1 cellular context compared by ENCODE assay signal in the genomic region with DNA sequence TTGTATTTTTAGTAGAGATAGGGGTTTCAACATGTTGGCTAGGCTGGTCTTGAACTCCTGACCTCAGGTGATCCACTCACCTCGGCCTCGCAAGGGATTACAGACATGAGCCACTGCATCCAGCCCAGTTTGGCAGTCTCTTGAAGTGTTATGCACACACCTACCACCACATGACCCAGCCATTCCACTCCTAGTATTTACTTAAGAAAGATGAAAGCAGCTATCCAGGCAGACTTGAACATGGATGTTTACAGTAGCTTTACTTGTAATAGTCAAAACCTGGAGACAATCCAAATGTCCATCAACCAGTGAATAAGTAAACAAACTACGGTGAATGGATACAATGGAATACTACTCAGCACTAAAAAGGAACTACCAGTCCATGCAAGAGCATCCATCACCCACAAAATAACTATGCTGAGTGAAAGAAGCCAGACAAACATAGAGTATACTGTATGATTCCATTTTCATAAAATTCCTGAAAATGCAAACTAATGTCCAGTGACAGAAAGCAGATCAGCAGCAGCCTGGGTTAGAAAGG.
TF ChIP-seq lines count a peak whose summit lies in the region.

No MANE protein-coding gene starts in this region.

TF ChIP-seq in HepG2, 621 proteins besides CTCF, POLR2A, EP300 and RAD21 (continued from another document and continues in another):
- TF ChIP-seq ZNF607 (CRISPR knock-in tag; IDR thresholded peaks at IDR 0.05; ENCODE audit: borderline replicate concordance) (no peak), NKX3-1 (CRISPR knock-in tag; IDR thresholded peaks at IDR 0.05) (peak; percentile 90), ELF1 (CRISPR knock-in tag; IDR thresholded peaks at IDR 0.05) (peak; percentile 56; the same call in 1 of the 2 replicates), KDM3A (CRISPR knock-in tag; IDR thresholded peaks at IDR 0.05; ENCODE audit: low read depth) (peak; percentile 90), ZNF768 (CRISPR knock-in tag; IDR thresholded peaks at IDR 0.05) (no peak), ZSCAN31 (CRISPR knock-in tag; IDR thresholded peaks at IDR 0.05; ENCODE audit: low read depth) (peak; percentile 42; the same call in 1 of the 2 replicates), DNMT3B (CRISPR knock-in tag; conservative IDR thresholded peaks at IDR 0.05) (peak; percentile 90; the same call in 1 of the 2 replicates), RAD51 (IDR thresholded peaks at IDR 0.05; ENCODE audit: borderline replicate concordance) (peak; percentile 71), SKI (IDR thresholded peaks at IDR 0.05; ENCODE audit: partially characterized antibody) (peak; percentile 100), SALL1 (CRISPR knock-in tag; IDR thresholded peaks at IDR 0.05) (peak; percentile 96), ZNF552 (CRISPR knock-in tag; IDR thresholded peaks at IDR 0.05; ENCODE audit: borderline replicate concordance) (no peak; the same call in 1 of the 2 replicates), MTF1 (CRISPR knock-in tag; IDR thresholded peaks at IDR 0.05) (no peak; the same call in 1 of the 2 replicates), MYNN (CRISPR knock-in tag; IDR thresholded peaks at IDR 0.05; ENCODE audit: low read depth) (no peak), TAF15 (IDR thresholded peaks at IDR 0.05; ENCODE audit: low read depth, low read length, poor library complexity, severe bottlenecking) (no peak), ATF1 (CRISPR knock-in tag; IDR thresholded peaks at IDR 0.05) (peak; percentile 63), ZKSCAN8 (CRISPR knock-in tag; IDR thresholded peaks at IDR 0.05; ENCODE audit: borderline replicate concordance) (peak; percentile 90; the same call in 1 of the 2 replicates), ZNF781 (CRISPR knock-in tag; IDR thresholded peaks at IDR 0.05; ENCODE audit: borderline replicate concordance, not compliant biosample characterization) (peak; percentile 87), GABPA (IDR thresholded peaks at IDR 0.05; ENCODE audit: low read depth, low read length) (no peak), GABPA (CRISPR knock-in tag; IDR thresholded peaks at IDR 0.05; ENCODE audit: low read depth) (peak; percentile 63), NCOA1 (CRISPR knock-in tag; IDR thresholded peaks at IDR 0.05) (0 out of 2 replicates have a peak, but pooled peaks have one; percentile 62), SMC3 (IDR thresholded peaks at IDR 0.05; ENCODE audit: low read length) (no peak), ZNF891 (CRISPR knock-in tag; IDR thresholded peaks at IDR 0.05) (no peak), GATAD2A (CRISPR knock-in tag; IDR thresholded peaks at IDR 0.05) (peak; percentile 93), KLF9 (CRISPR knock-in tag; IDR thresholded peaks at IDR 0.05; ENCODE audit: low read depth) (no peak), FOXA1 (IDR thresholded peaks at IDR 0.05) (peak; percentile 100), FOXA1 (CRISPR knock-in tag; IDR thresholded peaks at IDR 0.05) (peak; percentile 100), HNF4A (CRISPR knock-in tag; IDR thresholded peaks at IDR 0.05) (peak; percentile 90), HOXA5 (CRISPR knock-in tag; IDR thresholded peaks at IDR 0.05) (peak; percentile 70; the same call in 1 of the 2 replicates), ZMYM4 (CRISPR knock-in tag; IDR thresholded peaks at IDR 0.05) (peak; percentile 91), NFYB (CRISPR knock-in tag; IDR thresholded peaks at IDR 0.05) (no peak), PHB2 (IDR thresholded peaks at IDR 0.05; ENCODE audit: partially characterized antibody) (no peak), ZKSCAN5 (CRISPR knock-in tag; IDR thresholded peaks at IDR 0.05) (peak; percentile 72; the same call in 1 of the 2 replicates), ZNF577 (CRISPR knock-in tag; IDR thresholded peaks at IDR 0.05; ENCODE audit: borderline replicate concordance, low read depth) (no peak)
- TF ChIP-seq, protein P1, sequence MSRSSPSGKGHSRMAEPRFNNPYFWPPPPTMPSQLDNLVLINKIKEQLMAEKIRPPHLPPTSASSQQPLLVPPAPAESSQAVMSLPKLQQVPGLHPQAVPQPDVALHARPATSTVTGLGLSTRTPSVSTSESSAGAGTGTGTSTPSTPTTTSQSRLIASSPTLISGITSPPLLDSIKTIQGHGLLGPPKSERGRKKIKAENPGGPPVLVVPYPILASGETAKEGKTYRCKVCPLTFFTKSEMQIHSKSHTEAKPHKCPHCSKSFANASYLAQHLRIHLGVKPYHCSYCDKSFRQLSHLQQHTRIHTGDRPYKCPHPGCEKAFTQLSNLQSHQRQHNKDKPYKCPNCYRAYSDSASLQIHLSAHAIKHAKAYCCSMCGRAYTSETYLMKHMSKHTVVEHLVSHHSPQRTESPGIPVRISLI (CRISPR knock-in tag; IDR thresholded peaks at IDR 0.05; ENCODE audit: borderline replicate concordance), result peak; percentile 73; the same call in 1 of the 2 replicates
- TF ChIP-seq, protein P2, sequence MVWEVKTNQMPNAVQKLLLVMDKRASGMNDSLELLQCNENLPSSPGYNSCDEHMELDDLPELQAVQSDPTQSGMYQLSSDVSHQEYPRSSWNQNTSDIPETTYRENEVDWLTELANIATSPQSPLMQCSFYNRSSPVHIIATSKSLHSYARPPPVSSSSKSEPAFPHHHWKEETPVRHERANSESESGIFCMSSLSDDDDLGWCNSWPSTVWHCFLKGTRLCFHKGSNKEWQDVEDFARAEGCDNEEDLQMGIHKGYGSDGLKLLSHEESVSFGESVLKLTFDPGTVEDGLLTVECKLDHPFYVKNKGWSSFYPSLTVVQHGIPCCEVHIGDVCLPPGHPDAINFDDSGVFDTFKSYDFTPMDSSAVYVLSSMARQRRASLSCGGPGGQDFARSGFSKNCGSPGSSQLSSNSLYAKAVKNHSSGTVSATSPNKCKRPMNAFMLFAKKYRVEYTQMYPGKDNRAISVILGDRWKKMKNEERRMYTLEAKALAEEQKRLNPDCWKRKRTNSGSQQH (CRISPR knock-in tag; IDR thresholded peaks at IDR 0.05; ENCODE audit: low read depth), result peak; percentile 31; the same call in 1 of the 2 replicates
- TF ChIP-seq, protein P3, sequence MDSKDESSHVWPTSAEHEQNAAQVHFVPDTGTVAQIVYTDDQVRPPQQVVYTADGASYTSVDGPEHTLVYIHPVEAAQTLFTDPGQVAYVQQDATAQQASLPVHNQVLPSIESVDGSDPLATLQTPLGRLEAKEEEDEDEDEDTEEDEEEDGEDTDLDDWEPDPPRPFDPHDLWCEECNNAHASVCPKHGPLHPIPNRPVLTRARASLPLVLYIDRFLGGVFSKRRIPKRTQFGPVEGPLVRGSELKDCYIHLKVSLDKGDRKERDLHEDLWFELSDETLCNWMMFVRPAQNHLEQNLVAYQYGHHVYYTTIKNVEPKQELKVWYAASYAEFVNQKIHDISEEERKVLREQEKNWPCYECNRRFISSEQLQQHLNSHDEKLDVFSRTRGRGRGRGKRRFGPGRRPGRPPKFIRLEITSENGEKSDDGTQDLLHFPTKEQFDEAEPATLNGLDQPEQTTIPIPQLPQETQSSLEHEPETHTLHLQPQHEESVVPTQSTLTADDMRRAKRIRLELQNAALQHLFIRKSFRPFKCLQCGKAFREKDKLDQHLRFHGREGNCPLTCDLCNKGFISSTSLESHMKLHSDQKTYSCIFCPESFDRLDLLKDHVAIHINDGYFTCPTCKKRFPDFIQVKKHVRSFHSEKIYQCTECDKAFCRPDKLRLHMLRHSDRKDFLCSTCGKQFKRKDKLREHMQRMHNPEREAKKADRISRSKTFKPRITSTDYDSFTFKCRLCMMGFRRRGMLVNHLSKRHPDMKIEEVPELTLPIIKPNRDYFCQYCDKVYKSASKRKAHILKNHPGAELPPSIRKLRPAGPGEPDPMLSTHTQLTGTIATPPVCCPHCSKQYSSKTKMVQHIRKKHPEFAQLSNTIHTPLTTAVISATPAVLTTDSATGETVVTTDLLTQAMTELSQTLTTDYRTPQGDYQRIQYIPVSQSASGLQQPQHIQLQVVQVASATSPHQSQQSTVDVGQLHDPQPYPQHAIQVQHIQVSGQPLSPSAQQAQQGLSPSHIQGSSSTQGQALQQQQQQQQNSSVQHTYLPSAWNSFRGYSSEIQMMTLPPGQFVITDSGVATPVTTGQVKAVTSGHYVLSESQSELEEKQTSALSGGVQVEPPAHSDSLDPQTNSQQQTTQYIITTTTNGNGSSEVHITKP (CRISPR knock-in tag; IDR thresholded peaks at IDR 0.05; ENCODE audit: low read depth), result peak; percentile 83
- TF ChIP-seq, protein P4, sequence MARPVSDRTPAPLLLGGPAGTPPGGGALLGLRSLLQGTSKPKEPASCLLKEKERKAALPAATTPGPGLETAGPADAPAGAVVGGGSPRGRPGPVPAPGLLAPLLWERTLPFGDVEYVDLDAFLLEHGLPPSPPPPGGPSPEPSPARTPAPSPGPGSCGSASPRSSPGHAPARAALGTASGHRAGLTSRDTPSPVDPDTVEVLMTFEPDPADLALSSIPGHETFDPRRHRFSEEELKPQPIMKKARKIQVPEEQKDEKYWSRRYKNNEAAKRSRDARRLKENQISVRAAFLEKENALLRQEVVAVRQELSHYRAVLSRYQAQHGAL (CRISPR knock-in tag; IDR thresholded peaks at IDR 0.05; ENCODE audit: not compliant biosample characterization), result peak; percentile 71
- TF ChIP-seq, protein P5, sequence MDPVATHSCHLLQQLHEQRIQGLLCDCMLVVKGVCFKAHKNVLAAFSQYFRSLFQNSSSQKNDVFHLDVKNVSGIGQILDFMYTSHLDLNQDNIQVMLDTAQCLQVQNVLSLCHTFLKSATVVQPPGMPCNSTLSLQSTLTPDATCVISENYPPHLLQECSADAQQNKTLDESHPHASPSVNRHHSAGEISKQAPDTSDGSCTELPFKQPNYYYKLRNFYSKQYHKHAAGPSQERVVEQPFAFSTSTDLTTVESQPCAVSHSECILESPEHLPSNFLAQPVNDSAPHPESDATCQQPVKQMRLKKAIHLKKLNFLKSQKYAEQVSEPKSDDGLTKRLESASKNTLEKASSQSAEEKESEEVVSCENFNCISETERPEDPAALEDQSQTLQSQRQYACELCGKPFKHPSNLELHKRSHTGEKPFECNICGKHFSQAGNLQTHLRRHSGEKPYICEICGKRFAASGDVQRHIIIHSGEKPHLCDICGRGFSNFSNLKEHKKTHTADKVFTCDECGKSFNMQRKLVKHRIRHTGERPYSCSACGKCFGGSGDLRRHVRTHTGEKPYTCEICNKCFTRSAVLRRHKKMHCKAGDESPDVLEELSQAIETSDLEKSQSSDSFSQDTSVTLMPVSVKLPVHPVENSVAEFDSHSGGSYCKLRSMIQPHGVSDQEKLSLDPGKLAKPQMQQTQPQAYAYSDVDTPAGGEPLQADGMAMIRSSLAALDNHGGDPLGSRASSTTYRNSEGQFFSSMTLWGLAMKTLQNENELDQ (CRISPR knock-in tag; IDR thresholded peaks at IDR 0.05; ENCODE audit: borderline replicate concordance), result no peak
- TF ChIP-seq, protein P6, sequence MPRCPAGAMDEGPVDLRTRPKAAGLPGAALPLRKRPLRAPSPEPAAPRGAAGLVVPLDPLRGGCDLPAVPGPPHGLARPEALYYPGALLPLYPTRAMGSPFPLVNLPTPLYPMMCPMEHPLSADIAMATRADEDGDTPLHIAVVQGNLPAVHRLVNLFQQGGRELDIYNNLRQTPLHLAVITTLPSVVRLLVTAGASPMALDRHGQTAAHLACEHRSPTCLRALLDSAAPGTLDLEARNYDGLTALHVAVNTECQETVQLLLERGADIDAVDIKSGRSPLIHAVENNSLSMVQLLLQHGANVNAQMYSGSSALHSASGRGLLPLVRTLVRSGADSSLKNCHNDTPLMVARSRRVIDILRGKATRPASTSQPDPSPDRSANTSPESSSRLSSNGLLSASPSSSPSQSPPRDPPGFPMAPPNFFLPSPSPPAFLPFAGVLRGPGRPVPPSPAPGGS (CRISPR knock-in tag; IDR thresholded peaks at IDR 0.05), result no peak; the same call in 1 of the 2 replicates
- TF ChIP-seq, protein P7, sequence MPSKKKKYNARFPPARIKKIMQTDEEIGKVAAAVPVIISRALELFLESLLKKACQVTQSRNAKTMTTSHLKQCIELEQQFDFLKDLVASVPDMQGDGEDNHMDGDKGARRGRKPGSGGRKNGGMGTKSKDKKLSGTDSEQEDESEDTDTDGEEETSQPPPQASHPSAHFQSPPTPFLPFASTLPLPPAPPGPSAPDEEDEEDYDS (CRISPR knock-in tag; IDR thresholded peaks at IDR 0.05), result peak; percentile 62
- TF ChIP-seq, protein P8, sequence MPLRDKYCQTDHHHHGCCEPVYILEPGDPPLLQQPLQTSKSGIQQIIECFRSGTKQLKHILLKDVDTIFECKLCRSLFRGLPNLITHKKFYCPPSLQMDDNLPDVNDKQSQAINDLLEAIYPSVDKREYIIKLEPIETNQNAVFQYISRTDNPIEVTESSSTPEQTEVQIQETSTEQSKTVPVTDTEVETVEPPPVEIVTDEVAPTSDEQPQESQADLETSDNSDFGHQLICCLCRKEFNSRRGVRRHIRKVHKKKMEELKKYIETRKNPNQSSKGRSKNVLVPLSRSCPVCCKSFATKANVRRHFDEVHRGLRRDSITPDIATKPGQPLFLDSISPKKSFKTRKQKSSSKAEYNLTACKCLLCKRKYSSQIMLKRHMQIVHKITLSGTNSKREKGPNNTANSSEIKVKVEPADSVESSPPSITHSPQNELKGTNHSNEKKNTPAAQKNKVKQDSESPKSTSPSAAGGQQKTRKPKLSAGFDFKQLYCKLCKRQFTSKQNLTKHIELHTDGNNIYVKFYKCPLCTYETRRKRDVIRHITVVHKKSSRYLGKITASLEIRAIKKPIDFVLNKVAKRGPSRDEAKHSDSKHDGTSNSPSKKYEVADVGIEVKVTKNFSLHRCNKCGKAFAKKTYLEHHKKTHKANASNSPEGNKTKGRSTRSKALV (CRISPR knock-in tag; IDR thresholded peaks at IDR 0.05), result peak; percentile 68; the same call in 1 of the 2 replicates
- TF ChIP-seq, protein P9, sequence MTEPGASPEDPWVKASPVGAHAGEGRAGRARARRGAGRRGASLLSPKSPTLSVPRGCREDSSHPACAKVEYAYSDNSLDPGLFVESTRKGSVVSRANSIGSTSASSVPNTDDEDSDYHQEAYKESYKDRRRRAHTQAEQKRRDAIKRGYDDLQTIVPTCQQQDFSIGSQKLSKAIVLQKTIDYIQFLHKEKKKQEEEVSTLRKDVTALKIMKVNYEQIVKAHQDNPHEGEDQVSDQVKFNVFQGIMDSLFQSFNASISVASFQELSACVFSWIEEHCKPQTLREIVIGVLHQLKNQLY (CRISPR knock-in tag; IDR thresholded peaks at IDR 0.05), result peak; percentile 95
- TF ChIP-seq, protein P10, sequence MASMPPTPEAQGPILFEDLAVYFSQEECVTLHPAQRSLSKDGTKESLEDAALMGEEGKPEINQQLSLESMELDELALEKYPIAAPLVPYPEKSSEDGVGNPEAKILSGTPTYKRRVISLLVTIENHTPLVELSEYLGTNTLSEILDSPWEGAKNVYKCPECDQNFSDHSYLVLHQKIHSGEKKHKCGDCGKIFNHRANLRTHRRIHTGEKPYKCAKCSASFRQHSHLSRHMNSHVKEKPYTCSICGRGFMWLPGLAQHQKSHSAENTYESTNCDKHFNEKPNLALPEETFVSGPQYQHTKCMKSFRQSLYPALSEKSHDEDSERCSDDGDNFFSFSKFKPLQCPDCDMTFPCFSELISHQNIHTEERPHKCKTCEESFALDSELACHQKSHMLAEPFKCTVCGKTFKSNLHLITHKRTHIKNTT (CRISPR knock-in tag; IDR thresholded peaks at IDR 0.05), result no peak
- TF ChIP-seq, protein P11, sequence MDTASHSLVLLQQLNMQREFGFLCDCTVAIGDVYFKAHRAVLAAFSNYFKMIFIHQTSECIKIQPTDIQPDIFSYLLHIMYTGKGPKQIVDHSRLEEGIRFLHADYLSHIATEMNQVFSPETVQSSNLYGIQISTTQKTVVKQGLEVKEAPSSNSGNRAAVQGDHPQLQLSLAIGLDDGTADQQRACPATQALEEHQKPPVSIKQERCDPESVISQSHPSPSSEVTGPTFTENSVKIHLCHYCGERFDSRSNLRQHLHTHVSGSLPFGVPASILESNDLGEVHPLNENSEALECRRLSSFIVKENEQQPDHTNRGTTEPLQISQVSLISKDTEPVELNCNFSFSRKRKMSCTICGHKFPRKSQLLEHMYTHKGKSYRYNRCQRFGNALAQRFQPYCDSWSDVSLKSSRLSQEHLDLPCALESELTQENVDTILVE (CRISPR knock-in tag; IDR thresholded peaks at IDR 0.05), result peak; percentile 93
